ENCODE assay signal across 33 cellular contexts in genomic region chr11:119634301-119634700, GRCh38.
"Had no signal": no experiment of that assay in that cellular context is flagged by ENCODE, and none has a peak within 500 bp of the region (broad histone marks: within the 10 kb centered on the region; RNA-seq: fewer than 3 reads in every experiment).

No MANE protein-coding gene starts in this region.

- H3K4me1 Mint-ChIP-seq: activated B cell treated with CpG ODN at 0.5 μM for 24 hours; activated naive CD4-positive, alpha-beta T cell treated with anti-CD3 and anti-CD28 coated beads, Interleukin-2, amount 50 U/mL, for 24 hours; activated naive CD8-positive, alpha-beta T cell treated with anti-CD3 and anti-CD28 coated beads for 36 hours; activated naive CD8-positive, alpha-beta T cell treated with anti-CD3 and anti-CD28 coated beads, Interleukin-2, amount 50 U/mL, for 24 hours; T-helper 17 cell had no signal

- H3K4me3 Mint-ChIP-seq: activated B cell treated with CpG ODN at 0.5 μM for 24 hours; activated CD8-positive, alpha-beta T cell treated with anti-CD3 and anti-CD28 coated beads for 36 hours; activated naive CD4-positive, alpha-beta T cell treated with anti-CD3 and anti-CD28 coated beads for 36 hours; activated naive CD4-positive, alpha-beta T cell treated with anti-CD3 and anti-CD28 coated beads, Interleukin-2, amount 50 U/mL, for 24 hours; activated naive CD8-positive, alpha-beta T cell treated with anti-CD3 and anti-CD28 coated beads for 36 hours; activated naive CD8-positive, alpha-beta T cell treated with anti-CD3 and anti-CD28 coated beads, Interleukin-2, amount 50 U/mL, for 24 hours; activated T-helper 1 cell treated with anti-CD3 and anti-CD28 coated beads, Interleukin-12 subunit alpha, Interleukin-12 subunit beta, Interleukin-2, Interleukin-4 antibody, amounts not matched to agents 30 ng/mL and 10 ng/mL and 1 ng/mL, durations not matched to agents 14 hours and 24 hours and 36 hours; T-helper 2 cell treated with Interferon-gamma antibody and Interleukin-4, amounts not matched to agents 5 μg/mL and 100 μg/mL, for 36 hours had no signal

- H3K27ac Mint-ChIP-seq: activated B cell treated with CpG ODN at 0.5 μM for 24 hours; activated CD8-positive, alpha-beta T cell treated with anti-CD3 and anti-CD28 coated beads for 36 hours; activated naive CD4-positive, alpha-beta T cell treated with anti-CD3 and anti-CD28 coated beads for 36 hours; activated naive CD4-positive, alpha-beta T cell treated with anti-CD3 and anti-CD28 coated beads, Interleukin-2, amount 50 U/mL, for 24 hours; activated naive CD8-positive, alpha-beta T cell treated with anti-CD3 and anti-CD28 coated beads for 36 hours; activated naive CD8-positive, alpha-beta T cell treated with anti-CD3 and anti-CD28 coated beads, Interleukin-2, amount 50 U/mL, for 24 hours; activated T-helper 1 cell treated with anti-CD3 and anti-CD28 coated beads, Interleukin-12 subunit alpha, Interleukin-12 subunit beta, Interleukin-2, Interleukin-4 antibody, amounts not matched to agents 30 ng/mL and 10 ng/mL and 1 ng/mL, durations not matched to agents 14 hours and 24 hours and 36 hours; activated T-helper 2 cell treated with anti-CD3 and anti-CD28 coated beads, Interferon-gamma antibody, Interleukin-2, Interleukin-4, amounts not matched to agents 10 μg/mL and 5 μg/mL and 100 μg/mL, durations not matched to agents 14 hours and 24 hours and 36 hours; T-helper 17 cell; T-helper 2 cell treated with Interferon-gamma antibody and Interleukin-4, amounts not matched to agents 5 μg/mL and 100 μg/mL, for 36 hours had no signal

- H3K36me3 Mint-ChIP-seq: activated naive CD4-positive, alpha-beta T cell treated with anti-CD3 and anti-CD28 coated beads, Interleukin-2, amount 50 U/mL, for 24 hours; activated naive CD8-positive, alpha-beta T cell treated with anti-CD3 and anti-CD28 coated beads for 36 hours had no signal

- H3K4me3 ChIP-seq: adrenal gland, body of pancreas, cardiac muscle cell, colonic mucosa, esophagus squamous epithelium, gastroesophageal sphincter had no signal

- H3K27me3 ChIP-seq: adrenal gland, body of pancreas, colonic mucosa had no signal

- H3K4me1 ChIP-seq: adrenal gland, body of pancreas, colonic mucosa, esophagus squamous epithelium, gastroesophageal sphincter had no signal

- DNase-seq: activated B cell treated with CpG ODN at 0.5 μM for 24 hours; activated CD4-positive, alpha-beta T cell treated with anti-CD3 and anti-CD28 coated beads for 48 hours; activated CD4-positive, alpha-beta T cell treated with anti-CD3 and anti-CD28 coated beads, Interleukin-2, amount 50 U/mL, for 1 hour; activated CD4-positive, alpha-beta T cell treated with anti-CD3 and anti-CD28 coated beads, Interleukin-2, amount 50 U/mL, for 48 hours; activated CD8-positive, alpha-beta memory T cell treated with anti-CD3 and anti-CD28 coated beads for 24 hours; activated CD8-positive, alpha-beta T cell treated with anti-CD3 and anti-CD28 coated beads for 36 hours; activated effector memory CD4-positive, alpha-beta T cell treated with anti-CD3 and anti-CD28 coated beads, Interleukin-2, amount 50 U/mL, for 16 hours; activated naive CD4-positive, alpha-beta T cell treated with anti-CD3 and anti-CD28 coated beads for 36 hours; activated naive CD8-positive, alpha-beta T cell treated with anti-CD3 and anti-CD28 coated beads for 36 hours; activated naive CD8-positive, alpha-beta T cell treated with anti-CD3 and anti-CD28 coated beads, Interleukin-2, amount 50 U/mL, for 24 hours; activated T-cell treated with anti-CD3 and anti-CD28 coated beads, Interleukin-2, amount 50 U/mL, for 1 hour; activated T-cell treated with anti-CD3 and anti-CD28 coated beads, Interleukin-2, amount 50 U/mL, for 48 hours; adrenal gland; amygdala; aorta; body of pancreas; central memory CD4-positive, alpha-beta T cell; cerebellar nuclear complex; colonic mucosa; effector CD8-positive, alpha-beta T cell; esophagus squamous epithelium; foreskin melanocyte; T-helper 1 cell; T-helper 17 cell; T1000; WERI-Rb-1 had no signal

- H3K36me3 ChIP-seq: adrenal gland, cardiac muscle cell, colonic mucosa, esophagus squamous epithelium, gastroesophageal sphincter, WERI-Rb-1 had no signal

- H3K27ac ChIP-seq: adrenal gland, body of pancreas, cardiac muscle cell, colonic mucosa, epithelial cell of prostate, esophagus squamous epithelium, gastroesophageal sphincter, WERI-Rb-1 had no signal

- H3K9me3 Mint-ChIP-seq: activated B cell treated with CpG ODN at 0.5 μM for 24 hours; activated CD8-positive, alpha-beta T cell treated with anti-CD3 and anti-CD28 coated beads for 36 hours; activated naive CD4-positive, alpha-beta T cell treated with anti-CD3 and anti-CD28 coated beads for 36 hours; activated naive CD4-positive, alpha-beta T cell treated with anti-CD3 and anti-CD28 coated beads, Interleukin-2, amount 50 U/mL, for 24 hours; activated naive CD8-positive, alpha-beta T cell treated with anti-CD3 and anti-CD28 coated beads for 36 hours; activated naive CD8-positive, alpha-beta T cell treated with anti-CD3 and anti-CD28 coated beads, Interleukin-2, amount 50 U/mL, for 24 hours; activated T-helper 1 cell treated with anti-CD3 and anti-CD28 coated beads, Interleukin-12 subunit alpha, Interleukin-12 subunit beta, Interleukin-2, Interleukin-4 antibody, amounts not matched to agents 30 ng/mL and 10 ng/mL and 1 ng/mL, durations not matched to agents 14 hours and 24 hours and 36 hours; activated T-helper 2 cell treated with anti-CD3 and anti-CD28 coated beads, Interferon-gamma antibody, Interleukin-2, Interleukin-4, amounts not matched to agents 10 μg/mL and 5 μg/mL and 100 μg/mL, durations not matched to agents 14 hours and 24 hours and 36 hours; T-helper 2 cell treated with Interferon-gamma antibody and Interleukin-4, amounts not matched to agents 5 μg/mL and 100 μg/mL, for 36 hours had no signal

- H3K27me3 Mint-ChIP-seq: activated CD8-positive, alpha-beta T cell treated with anti-CD3 and anti-CD28 coated beads for 36 hours; activated naive CD4-positive, alpha-beta T cell treated with anti-CD3 and anti-CD28 coated beads, Interleukin-2, amount 50 U/mL, for 24 hours; activated naive CD8-positive, alpha-beta T cell treated with anti-CD3 and anti-CD28 coated beads for 36 hours; activated naive CD8-positive, alpha-beta T cell treated with anti-CD3 and anti-CD28 coated beads, Interleukin-2, amount 50 U/mL, for 24 hours had no signal

- H3K9me3 ChIP-seq: adrenal gland, body of pancreas, colonic mucosa, esophagus squamous epithelium had no signal
